ENCODE assay signal across 8 cellular contexts in genomic region chr14:53955671-53956426, GRCh38. TPM values are rescaled to one million over a fixed set of nuclear protein-coding genes. Genes with fewer than 3 reads are reported as not detected.
A peak's percentile ranks its signal among the peaks of the same experiment; 100 is the strongest.
DNase-seq lines count a peak whose midpoint lies in the region; ATAC-seq, FAIRE-seq and TF ChIP-seq lines count a peak whose summit lies in the region.

No MANE protein-coding gene starts in this region.

- peak overlapping the region; percentile 49 for H3K4me3 Mint-ChIP-seq in stimulated activated naive CD8-positive, alpha-beta T cell treated with anti-CD3 and anti-CD28 coated beads, Interleukin-15, Interleukin-2, amounts not matched to agents 100 ng/mL and 50 ng/mL, for 24 hours

- peaks cover 35% of the 10 kb centered on the region for H3K4me1 Mint-ChIP-seq in stimulated activated naive CD8-positive, alpha-beta T cell treated with anti-CD3 and anti-CD28 coated beads, Interleukin-15, Interleukin-2, amounts not matched to agents 100 ng/mL and 50 ng/mL, for 24 hours (ENCODE audit: low read depth)

- no peak for TF ChIP-seq POLR2A in vagina (IDR thresholded peaks at IDR 0.05)

- peaks cover 75% of the 10 kb centered on the region for H3K27me3 Mint-ChIP-seq in stimulated activated naive CD8-positive, alpha-beta T cell treated with anti-CD3 and anti-CD28 coated beads, Interleukin-15, Interleukin-2, amounts not matched to agents 100 ng/mL and 50 ng/mL, for 24 hours

- WGBS in mesenchymal stem cell, result under 1% methylated on average over 52 of the region's 52 CpGs

- no peak for TF ChIP-seq CTCF in bronchial epithelial cell (IDR thresholded peaks at IDR 0.05; ENCODE audit: insufficient read depth, low read length, severe bottlenecking)
- TF ChIP-seq CTCF in vagina (IDR thresholded peaks at IDR 0.05), result no peak

- no peak overlapping the region for H2AK5ac ChIP-seq in mesenchymal stem cell (ENCODE audit: low read length, severe bottlenecking)

- H3K27me3 ChIP-seq in bronchial epithelial cell (ENCODE audit: control insufficient read depth, insufficient read depth, low read length) (peaks cover 9% of the 10 kb centered on the region), mesenchymal stem cell (ENCODE audit: control insufficient read depth in 1 of 2, insufficient read depth in 1 of 2, low read length in 2 of 2) (peaks cover 0 to 29% of the 10 kb centered on the region in 2 experiments), vagina (no peaks in the 10 kb centered on the region)

- H3K4me3 ChIP-seq in bronchial epithelial cell (ENCODE audit: low read depth, low read length) (peak overlapping the region; percentile 28), mesenchymal stem cell (ENCODE audit: insufficient read depth in 1 of 2, low read depth in 1 of 2, low read length in 2 of 2) (peak overlapping the region; percentile 62 to 93), vagina (peak overlapping the region; percentile 62 to 63)

- FAIRE-seq in bronchial epithelial cell (lab: Jason Lieb, UNC), result no peak

- H3K79me1 ChIP-seq in mesenchymal stem cell (replicated peaks; ENCODE audit: low read length, poor library complexity, severe bottlenecking), result peaks cover 5% of the 10 kb centered on the region

- peak overlapping the region; percentile 41 for H3K27ac ChIP-seq in mesenchymal stem cell (ENCODE audit: low read length, poor library complexity, severe bottlenecking)
- peak overlapping the region; percentile 91 for H3K27ac ChIP-seq in vagina

- no peak overlapping the region for H2AFZ ChIP-seq in mesenchymal stem cell (ENCODE audit: low read depth, low read length)

- H3K27ac Mint-ChIP-seq in stimulated activated naive CD8-positive, alpha-beta T cell treated with anti-CD3 and anti-CD28 coated beads, Interleukin-15, Interleukin-2, amounts not matched to agents 100 ng/mL and 50 ng/mL, for 24 hours, result no peak overlapping the region

- peak overlapping the region; percentile 77 for H4K91ac ChIP-seq in mesenchymal stem cell (ENCODE audit: low read length)

- ATAC-seq in stimulated activated naive CD8-positive, alpha-beta T cell treated with anti-CD3 and anti-CD28 coated beads, Interleukin-15, Interleukin-2, amounts not matched to agents 100 U/mL and 50 U/mL, for 24 hours, result no peak
- no peak for ATAC-seq in GM21381 (IDR thresholded peaks at IDR 0.05; ENCODE audit: unreplicated experiment)
- ATAC-seq in HG02571 (IDR thresholded peaks at IDR 0.05; ENCODE audit: unreplicated experiment), result no peak

- H4K8ac ChIP-seq in mesenchymal stem cell (ENCODE audit: low read length), result peak overlapping the region; percentile 89

- peak overlapping the region in 1 of 2 experiments; percentile 79 for H3K14ac ChIP-seq in mesenchymal stem cell (ENCODE audit: low read length in 2 of 2)

- H3K4me1 ChIP-seq in mesenchymal stem cell (ENCODE audit: control insufficient read depth, insufficient read depth, low read depth, low read length) (peaks cover 21% of the 10 kb centered on the region), vagina (peaks cover 30% of the 10 kb centered on the region)

- H3K23ac ChIP-seq in mesenchymal stem cell (ENCODE audit: low read length in 2 of 2), result peak overlapping the region in 1 of 2 experiments; percentile 83

- H3K4ac ChIP-seq in mesenchymal stem cell (ENCODE audit: low read depth in 1 of 2, low read length in 2 of 2), result peak overlapping the region; percentile 20 to 84

- H2BK120ac ChIP-seq in mesenchymal stem cell (ENCODE audit: low read depth, low read length), result peak overlapping the region; percentile 78

- peak overlapping the region; percentile 17 for H2BK15ac ChIP-seq in mesenchymal stem cell (ENCODE audit: low read depth, poor library complexity, severe bottlenecking)

- peak overlapping the region in 1 of 2 experiments; percentile 91 for H2BK12ac ChIP-seq in mesenchymal stem cell (ENCODE audit: low read length in 2 of 2)

- peak overlapping the region; percentile 72 to 95 for H3K18ac ChIP-seq in mesenchymal stem cell (ENCODE audit: low read depth in 1 of 2, low read length in 2 of 2)

- intact Hi-C loops in vagina (cut with DNase I), result no loop called here

- H3K9ac ChIP-seq in mesenchymal stem cell (ENCODE audit: low read length), result peak overlapping the region; percentile 89

- H2BK5ac ChIP-seq in mesenchymal stem cell (ENCODE audit: low read depth, low read length, poor library complexity, severe bottlenecking), result no peak overlapping the region

- H3K36me3 ChIP-seq in bronchial epithelial cell (ENCODE audit: control insufficient read depth, insufficient read depth, low read length) (no peaks in the 10 kb centered on the region), mesenchymal stem cell (ENCODE audit: control insufficient read depth in 1 of 2, insufficient read depth in 2 of 2, low read depth in 1 of 2, low read length in 2 of 2) (peaks cover 5 to 13% of the 10 kb centered on the region in 2 experiments), vagina (no peaks in the 10 kb centered on the region)

- H3K9me3 ChIP-seq in mesenchymal stem cell (ENCODE audit: control insufficient read depth, low read length) (no peaks in the 10 kb centered on the region), vagina (no peaks in the 10 kb centered on the region)

- H3K36me3 Mint-ChIP-seq in stimulated activated naive CD8-positive, alpha-beta T cell treated with anti-CD3 and anti-CD28 coated beads, Interleukin-15, Interleukin-2, amounts not matched to agents 100 ng/mL and 50 ng/mL, for 24 hours (ENCODE audit: low read depth), result no peaks in the 10 kb centered on the region

- peak overlapping the region; percentile 96 for H3K4me2 ChIP-seq in mesenchymal stem cell (ENCODE audit: low read length, poor library complexity, severe bottlenecking)

- no peak for DNase-seq in stimulated activated naive CD8-positive, alpha-beta T cell treated with anti-CD3 and anti-CD28 coated beads, Interleukin-15, Interleukin-2, amounts not matched to agents 100 U/mL and 50 U/mL, for 24 hours
- no peak for DNase-seq in bronchial epithelial cell (ENCODE audit: low read depth)
- peak; percentile 74 for DNase-seq in mesenchymal stem cell
- no peak for DNase-seq in vagina (ENCODE audit: extremely low spot score in 2 of 2)
- no peak for DNase-seq in hypothalamus (lab: John Stamatoyannopoulos, UW)

- no peaks in the 10 kb centered on the region for H3K9me3 Mint-ChIP-seq in stimulated activated naive CD8-positive, alpha-beta T cell treated with anti-CD3 and anti-CD28 coated beads, Interleukin-15, Interleukin-2, amounts not matched to agents 100 ng/mL and 50 ng/mL, for 24 hours

RNA-seq across cellular contexts. Expression of gene BMP4, which starts 0.8 kb away (rescaled TPM):
- 0.13 and 0.53 TPM in 2 replicates for total RNA-seq in bronchial epithelial cell
- polyA plus RNA-seq in mesenchymal stem cell (2013, experiment 1 of 2), result 146 TPM
- polyA plus RNA-seq in mesenchymal stem cell (2013, experiment 2 of 2), result 153 TPM
- total RNA-seq in vagina, result 31.4 TPM

Comparison
In these comparisons a context has a peak if more than half of its experiments do, and no peak if none do; other contexts are left out.
1. RNA of gene BMP4, which starts 0.8 kb away (total RNA-seq): 31.4 TPM in vagina (single experiment); 0.13 to 0.53 TPM in bronchial epithelial cell; every median in the first group is over 10 times any median in the second.
2. Peak in every context shown above with its lines, with median percentiles within 50 percentile points of each other: H3K4me3 ChIP-seq.